Comparison of ENCODE assay signal across 20 cellular contexts in the genomic region with DNA sequence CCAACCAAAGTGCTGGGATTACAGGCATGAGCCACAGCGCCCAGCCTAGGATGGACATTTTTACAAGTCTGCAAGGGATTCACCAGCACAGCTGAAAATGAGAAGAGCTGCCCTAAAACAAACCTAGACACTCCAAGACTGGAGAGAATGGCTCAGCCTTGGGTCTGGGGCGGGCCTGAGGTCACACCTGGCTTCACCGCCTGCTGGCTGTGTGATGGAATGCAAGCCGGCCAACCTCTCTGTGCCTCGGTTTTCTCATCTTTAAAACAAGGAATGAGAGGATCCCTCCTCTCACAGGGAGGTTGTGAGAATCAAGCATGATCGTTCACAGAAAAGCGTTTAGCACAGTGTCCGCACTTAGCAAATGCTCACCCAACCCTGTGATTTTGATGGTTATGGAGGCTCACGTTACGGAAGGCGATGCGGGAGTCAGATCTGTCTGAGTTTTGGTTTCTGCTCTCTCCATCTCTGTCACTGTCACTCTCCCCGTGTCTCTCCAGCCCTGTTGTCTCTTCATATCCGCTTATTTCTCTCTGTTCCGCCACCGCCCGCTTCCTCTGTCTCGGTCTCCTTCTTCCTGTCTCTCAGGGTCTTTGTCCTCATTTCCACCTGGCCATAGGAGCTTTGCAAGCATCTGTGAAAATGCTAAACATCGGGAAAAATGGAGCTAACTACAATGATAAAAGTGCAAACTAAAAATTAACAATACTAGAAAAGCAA. TPM values are rescaled to one million over a fixed set of nuclear protein-coding genes. Genes with fewer than 3 reads are reported as not detected.
DNase-seq lines count a peak whose midpoint lies in the region; ATAC-seq, FAIRE-seq and TF ChIP-seq lines count a peak whose summit lies in the region.
"Had no signal": no experiment of that assay in that cellular context is flagged by ENCODE, and none has a peak within 500 bp of the region (broad histone marks: within the 10 kb centered on the region; RNA-seq: fewer than 3 reads in every experiment).

No MANE protein-coding gene starts in this region.

- no peaks in the 10 kb centered on the region for H3K79me2 ChIP-seq in GM23338 (replicated peaks; ENCODE audit: insufficient read depth)
- no peaks in the 10 kb centered on the region for H3K79me2 ChIP-seq in astrocyte (ENCODE audit: insufficient read depth, low read length)

- H3K4me3 Mint-ChIP-seq in Caco-2 (ENCODE audit: unreplicated experiment): no peak overlapping the region
- no peak overlapping the region for H3K4me3 Mint-ChIP-seq in GM23338
- peak overlapping the region; percentile 10 for H3K4me3 Mint-ChIP-seq in astrocyte (ENCODE audit: unreplicated experiment)
- no peak overlapping the region for H3K4me3 Mint-ChIP-seq in CD8-positive, alpha-beta T cell
- H3K4me3 Mint-ChIP-seq: T-helper 17 cell had no signal

- no peaks in the 10 kb centered on the region for H3F3A ChIP-seq in GM23338 (replicated peaks; ENCODE audit: low read depth)

- no TSS peak for BruUV-seq in Caco-2 (replicated peaks; lab: Mats Ljungman, UMichigan)

- no peak overlapping the region for H3K27ac ChIP-seq in GM23338 (ENCODE audit: low read depth)
- no peak overlapping the region for H3K27ac ChIP-seq in astrocyte (ENCODE audit: low read depth, low read length)
- H3K27ac ChIP-seq in CD8-positive, alpha-beta T cell (ENCODE audit: low read depth, low read length): no peak overlapping the region
- H3K27ac ChIP-seq: RWPE1, SJSA1 had no signal

- intact Hi-C loops in Caco-2 (cut with micrococcal nuclease; ENCODE audit: unreplicated experiment): no loop called here
- intact Hi-C loops in CD8-positive, alpha-beta T cell (cut with DNase I, micrococcal nuclease): no loop called here

- FAIRE-seq in astrocyte (lab: Jason Lieb, UNC): no peak
- no peak for FAIRE-seq in urothelium cell line (lab: Jason Lieb, UNC)
- FAIRE-seq: GM12878, GM19239 had no signal

- no peak overlapping the region for H3K27ac Mint-ChIP-seq in Caco-2 (ENCODE audit: unreplicated experiment)
- no peak overlapping the region for H3K27ac Mint-ChIP-seq in GM23338
- H3K27ac Mint-ChIP-seq in astrocyte (ENCODE audit: unreplicated experiment): no peak overlapping the region
- H3K27ac Mint-ChIP-seq in CD8-positive, alpha-beta T cell: no peak overlapping the region
- H3K27ac Mint-ChIP-seq: T-helper 17 cell had no signal

- H3K9me2 ChIP-seq in GM23338 (ENCODE audit: insufficient read depth): no peaks in the 10 kb centered on the region

- CTCF ChIA-PET in Caco-2 (lab: Charles Lee): no interaction called here
- CTCF ChIA-PET in CD8-positive, alpha-beta T cell (lab: Charles Lee): no interaction called here

- ATAC-seq in GM23338: peak; percentile 64
- ATAC-seq in CD8-positive, alpha-beta T cell: no peak
- ATAC-seq: GM12878, T-helper 17 cell had no signal

- POLR2A ChIA-PET in Caco-2 (lab: Charles Lee): no interaction called here
- POLR2A ChIA-PET in CD8-positive, alpha-beta T cell (lab: Charles Lee): no interaction called here

- no peaks in the 10 kb centered on the region for H3K36me3 Mint-ChIP-seq in Caco-2 (ENCODE audit: insufficient read depth, unreplicated experiment)
- no peaks in the 10 kb centered on the region for H3K36me3 Mint-ChIP-seq in GM23338 (ENCODE audit: low read depth)
- H3K36me3 Mint-ChIP-seq in astrocyte (ENCODE audit: low read depth, unreplicated experiment): no peaks in the 10 kb centered on the region
- H3K36me3 Mint-ChIP-seq in CD8-positive, alpha-beta T cell: no peaks in the 10 kb centered on the region

- no peak overlapping the region for H3K9ac ChIP-seq in astrocyte (ENCODE audit: low read length)

- peak; percentile 12 to 16 for TF ChIP-seq CTCF in Caco-2 (IDR thresholded peaks at IDR 0.05; ENCODE audit: insufficient read depth in 1 of 2, low read depth in 1 of 2, low read length in 1 of 2, severe bottlenecking in 1 of 2, unreplicated experiment in 1 of 2)
- TF ChIP-seq CTCF in GM23338 (conservative IDR thresholded peaks at IDR 0.05; ENCODE audit: low read depth in 2 of 2): peak in 1 of 2 experiments; percentile 13; a peak in 1 of 4 replicates
- TF ChIP-seq CTCF in astrocyte (IDR thresholded peaks at IDR 0.05; ENCODE audit: insufficient read depth, low read depth, low read length): no peak
- TF ChIP-seq CTCF in CD8-positive, alpha-beta T cell (IDR thresholded peaks at IDR 0.05): no peak

- DNase-seq in Caco-2 (no peak), GM23338 (ENCODE audit: low spot score) (peak; percentile 29), astrocyte (ENCODE audit: low read depth) (no peak), left kidney (ENCODE audit: low read depth, low spot score) (peak; percentile 46), kidney tubule cell (ENCODE audit: low spot score) (no peak), cerebellum (ENCODE audit: low spot score) (no peak), urothelium cell line (ENCODE audit: low spot score) (no peak)
- no peak for DNase-seq in CD8-positive, alpha-beta T cell
- DNase-seq: COR-L47, DMS153, GDM1, NCI-H1092 treated with DMSO at 0.1 percent for 48 hours, NCI-H146, NCI-H2029 treated with DMSO at 0.1 percent for 48 hours, NCI-H2171 treated with DMSO at 0.1 percent for 48 hours, T-helper 17 cell had no signal

- H3K4me2 ChIP-seq in GM23338 (no peak overlapping the region), astrocyte (ENCODE audit: low read length) (no peak overlapping the region)

- H3K4me3 ChIP-seq in Caco-2 (ENCODE audit: low read depth, low read length) (no peak overlapping the region), GM23338 (no peak overlapping the region), astrocyte (ENCODE audit: insufficient read depth, low read depth, low read length) (no peak overlapping the region)
- no peak overlapping the region for H3K4me3 ChIP-seq in CD8-positive, alpha-beta T cell (ENCODE audit: low read depth, low read length)
- H3K4me3 ChIP-seq: GM12878, SJSA1 had no signal

- H3K27me3 ChIP-seq in Caco-2 (replicated peaks; ENCODE audit: control insufficient read depth, insufficient read depth, low read length) (no peaks in the 10 kb centered on the region), GM23338 (ENCODE audit: insufficient read depth) (no peaks in the 10 kb centered on the region), astrocyte (ENCODE audit: insufficient read depth, low read length) (no peaks in the 10 kb centered on the region)
- H3K27me3 ChIP-seq in CD8-positive, alpha-beta T cell (ENCODE audit: insufficient read depth, low read length): no peaks in the 10 kb centered on the region
- H3K27me3 ChIP-seq: SJSA1 had no signal

- H3K9me3 Mint-ChIP-seq in Caco-2 (ENCODE audit: unreplicated experiment) (no peaks in the 10 kb centered on the region), GM23338 (no peaks in the 10 kb centered on the region), astrocyte (ENCODE audit: unreplicated experiment) (peaks cover 5% of the 10 kb centered on the region)
- H3K9me3 Mint-ChIP-seq in CD8-positive, alpha-beta T cell: no peaks in the 10 kb centered on the region

- H3K36me3 ChIP-seq in Caco-2 (ENCODE audit: control insufficient read depth, insufficient read depth, low read length) (no peaks in the 10 kb centered on the region), GM23338 (ENCODE audit: insufficient read depth) (no peaks in the 10 kb centered on the region), astrocyte (ENCODE audit: insufficient read depth, low read length) (no peaks in the 10 kb centered on the region)
- H3K36me3 ChIP-seq in CD8-positive, alpha-beta T cell (ENCODE audit: insufficient read depth, low read length): no peaks in the 10 kb centered on the region
- H3K36me3 ChIP-seq: SJSA1 had no signal

- H3K27me3 Mint-ChIP-seq in Caco-2 (ENCODE audit: insufficient read depth, unreplicated experiment): no peaks in the 10 kb centered on the region
- H3K27me3 Mint-ChIP-seq in GM23338 (ENCODE audit: insufficient read depth, low read depth, poor library complexity): peaks cover 8% of the 10 kb centered on the region
- peaks cover 22% of the 10 kb centered on the region for H3K27me3 Mint-ChIP-seq in astrocyte (ENCODE audit: low read depth, unreplicated experiment)
- H3K27me3 Mint-ChIP-seq in CD8-positive, alpha-beta T cell (ENCODE audit: low read depth): no peaks in the 10 kb centered on the region

- H3K4me1 ChIP-seq in Caco-2: no peaks in the 10 kb centered on the region
- no peaks in the 10 kb centered on the region for H3K4me1 ChIP-seq in GM23338 (ENCODE audit: insufficient read depth)
- H3K4me1 ChIP-seq in astrocyte (ENCODE audit: insufficient read depth, low read length): peaks cover 7% of the 10 kb centered on the region
- no peaks in the 10 kb centered on the region for H3K4me1 ChIP-seq in CD8-positive, alpha-beta T cell (ENCODE audit: insufficient read depth, low read length)

- H3K4me1 Mint-ChIP-seq in Caco-2 (ENCODE audit: low read depth, unreplicated experiment) (peaks cover 7% of the 10 kb centered on the region), GM23338 (peaks cover 3% of the 10 kb centered on the region; the same call in 1 of the 3 replicates), astrocyte (ENCODE audit: low read depth, unreplicated experiment) (no peaks in the 10 kb centered on the region)
- no peaks in the 10 kb centered on the region for H3K4me1 Mint-ChIP-seq in CD8-positive, alpha-beta T cell (ENCODE audit: low read depth)

- peak overlapping the region; percentile 63; the same call in 1 of the 2 replicates for H2AFZ ChIP-seq in GM23338
- no peak overlapping the region for H2AFZ ChIP-seq in astrocyte (ENCODE audit: low read depth, low read length)

- no peaks in the 10 kb centered on the region for H3K9me3 ChIP-seq in Caco-2
- H3K9me3 ChIP-seq in astrocyte (ENCODE audit: insufficient read depth, low read depth, low read length): no peaks in the 10 kb centered on the region
- H3K9me3 ChIP-seq in CD8-positive, alpha-beta T cell (ENCODE audit: low read length): no peaks in the 10 kb centered on the region
- H3K9me3 ChIP-seq: SJSA1 had no signal

- H4K20me1 ChIP-seq in GM23338 (replicated peaks; ENCODE audit: insufficient read depth): no peaks in the 10 kb centered on the region
- no peaks in the 10 kb centered on the region for H4K20me1 ChIP-seq in astrocyte (ENCODE audit: insufficient read depth, low read length)

TF ChIP-seq in GM23338, 12 proteins besides CTCF, POLR2A, EP300 and RAD21 (continues in another document):
- TF ChIP-seq JUNB (IDR thresholded peaks at IDR 0.05; ENCODE audit: unreplicated experiment): no peak
- TF ChIP-seq ZNF331 (CRISPR knock-in tag; IDR thresholded peaks at IDR 0.05; ENCODE audit: low read depth): no peak
- no peak for TF ChIP-seq CREB1 (CRISPR knock-in tag; IDR thresholded peaks at IDR 0.05; ENCODE audit: low read depth)

RNA-seq across cellular contexts. Expression of a gene that starts 47.6 kb away (rescaled TPM):
- total RNA-seq in Caco-2 (2022): 160 and 183 TPM in 2 replicates
- total RNA-seq in GM23338 (2014; rRNA removed; shearing (Covaris generic)): 20.5 and 25.4 TPM in 2 replicates
- 20.6 and 23.7 TPM in 2 replicates for polyA plus RNA-seq in GM23338 (2016; fragmentation: Nextera tagmentation; extraction: Ambion mirVana)
- 33.8 and 34.6 TPM in 2 replicates for total RNA-seq in astrocyte
- 1.7 TPM for total RNA-seq in cerebellum
- 10 to 100 TPM; 37.2 to 37.6 TPM for total RNA-seq in CD8-positive, alpha-beta T cell

Comparison
In these comparisons a context has a peak if more than half of its experiments do, and no peak if none do; other contexts are left out.
1. DNase-seq: peak in GM23338 (single experiment) and left kidney (single experiment); none in Caco-2 (0 of 2), astrocyte (single experiment), kidney tubule cell (single experiment), cerebellum (single experiment), CD8-positive, alpha-beta T cell (0 of 7) and urothelium cell line (single experiment).
2. CTCF ChIP-seq: peak in Caco-2 (2 of 2); none in astrocyte (single experiment) and CD8-positive, alpha-beta T cell (single experiment).